9 cellular contexts compared by ENCODE assay signal in the genomic region with DNA sequence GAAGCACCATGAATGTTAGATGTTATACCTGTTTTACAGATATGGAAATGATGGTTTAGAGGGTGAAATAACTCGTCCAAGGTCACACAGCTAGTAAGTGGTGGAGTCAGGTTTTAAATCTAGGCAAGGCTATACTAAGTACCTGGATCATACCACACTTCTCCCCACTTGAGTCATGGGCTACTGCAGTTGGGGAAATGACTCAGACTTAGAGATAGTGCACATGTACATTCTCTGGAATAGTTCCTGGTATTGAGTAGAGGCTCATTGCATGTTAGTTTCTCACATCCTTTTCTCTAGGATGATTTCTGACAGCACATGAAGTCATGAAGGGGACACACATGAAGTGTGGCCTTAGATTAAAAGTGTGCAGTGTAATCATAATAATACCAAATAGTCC.
DNase-seq lines count a peak whose midpoint lies in the region; ATAC-seq, FAIRE-seq and TF ChIP-seq lines count a peak whose summit lies in the region.
"Had no signal": no experiment of that assay in that cellular context is flagged by ENCODE, and none has a peak within 500 bp of the region (broad histone marks: within the 10 kb centered on the region; RNA-seq: fewer than 3 reads in every experiment).

No MANE protein-coding gene starts in this region.

- H3K9me3 ChIP-seq in CD8-positive, alpha-beta T cell (ENCODE audit: low read length) = no peaks in the 10 kb centered on the region
- no peaks in the 10 kb centered on the region for H3K9me3 ChIP-seq in left ventricle myocardium inferior (replicated peaks)

- H3K27me3 Mint-ChIP-seq in activated T-helper 17 cell treated with anti-CD3 and anti-CD28 coated beads, Interleukin-2, amount 50 U/mL, for 72 hours = peaks cover 3% of the 10 kb centered on the region
- H3K27me3 Mint-ChIP-seq in CD8-positive, alpha-beta T cell (ENCODE audit: low read depth) = no peaks in the 10 kb centered on the region
- H3K27me3 Mint-ChIP-seq: naive B cell had no signal

- H3K4me3 Mint-ChIP-seq in activated T-helper 17 cell treated with anti-CD3 and anti-CD28 coated beads, Interleukin-2, amount 50 U/mL, for 72 hours = peak overlapping the region; percentile 40
- no peak overlapping the region for H3K4me3 Mint-ChIP-seq in CD8-positive, alpha-beta T cell
- H3K4me3 Mint-ChIP-seq: naive B cell had no signal

- peaks cover 3% of the 10 kb centered on the region for H3K9me3 Mint-ChIP-seq in activated T-helper 17 cell treated with anti-CD3 and anti-CD28 coated beads, Interleukin-2, amount 50 U/mL, for 72 hours
- H3K9me3 Mint-ChIP-seq in CD8-positive, alpha-beta T cell = no peaks in the 10 kb centered on the region

- H3K36me3 ChIP-seq in CD8-positive, alpha-beta T cell (ENCODE audit: insufficient read depth, low read length) = no peaks in the 10 kb centered on the region
- H3K36me3 ChIP-seq in left ventricle myocardium inferior = no peaks in the 10 kb centered on the region

- peak; percentile 26 for DNase-seq in stimulated activated CD4-positive, alpha-beta T cell treated with anti-CD3 and anti-CD28 coated beads, Interleukin-4, amount 100 ng/mL, for 24 hours
- DNase-seq in stimulated activated CD4-positive, alpha-beta T cell treated with anti-CD3 and anti-CD28 coated beads, Interleukin-4, amount 100 ng/mL, for 1 hour = no peak
- DNase-seq in urothelium cell line (ENCODE audit: low spot score) (peak; percentile 24), left ventricle myocardium inferior (no peak), NCI-H1048 (lab: John Stamatoyannopoulos, UW) (no peak)
- no peak for DNase-seq in CD8-positive, alpha-beta T cell
- DNase-seq: naive B cell had no signal

- H3K27ac ChIP-seq in CD8-positive, alpha-beta T cell (ENCODE audit: low read depth, low read length) = no peak overlapping the region
- no peak overlapping the region for H3K27ac ChIP-seq in left ventricle myocardium inferior (replicated peaks)

- H3K4me3 ChIP-seq in CD8-positive, alpha-beta T cell (ENCODE audit: low read depth, low read length) = no peak overlapping the region
- no peak overlapping the region for H3K4me3 ChIP-seq in left ventricle myocardium inferior

- CTCF ChIA-PET in CD8-positive, alpha-beta T cell (lab: Charles Lee) = no interaction called here

- POLR2A ChIA-PET in CD8-positive, alpha-beta T cell (lab: Charles Lee) = no interaction called here

- peaks cover 41% of the 10 kb centered on the region for H3K4me1 Mint-ChIP-seq in activated T-helper 17 cell treated with anti-CD3 and anti-CD28 coated beads, Interleukin-2, amount 50 U/mL, for 72 hours
- H3K4me1 Mint-ChIP-seq in CD8-positive, alpha-beta T cell (ENCODE audit: low read depth) = peaks cover 7% of the 10 kb centered on the region

- no peak for FAIRE-seq in urothelium cell line (lab: Jason Lieb, UNC)

- no peak for TF ChIP-seq CTCF in CD8-positive, alpha-beta T cell (IDR thresholded peaks at IDR 0.05)
- no peak for TF ChIP-seq CTCF in left ventricle myocardium inferior (IDR thresholded peaks at IDR 0.05; ENCODE audit: borderline replicate concordance)

- H3K36me3 Mint-ChIP-seq in activated T-helper 17 cell treated with anti-CD3 and anti-CD28 coated beads, Interleukin-2, amount 50 U/mL, for 72 hours (ENCODE audit: low read depth) = no peaks in the 10 kb centered on the region
- H3K36me3 Mint-ChIP-seq in CD8-positive, alpha-beta T cell = no peaks in the 10 kb centered on the region
- H3K36me3 Mint-ChIP-seq: naive B cell had no signal

- peak overlapping the region; percentile 91 for H3K27ac Mint-ChIP-seq in activated T-helper 17 cell treated with anti-CD3 and anti-CD28 coated beads, Interleukin-2, amount 50 U/mL, for 72 hours
- no peak overlapping the region for H3K27ac Mint-ChIP-seq in CD8-positive, alpha-beta T cell
- H3K27ac Mint-ChIP-seq: naive B cell had no signal

- H3K27me3 ChIP-seq in CD8-positive, alpha-beta T cell (ENCODE audit: insufficient read depth, low read length) = no peaks in the 10 kb centered on the region
- H3K27me3 ChIP-seq in left ventricle myocardium inferior (ENCODE audit: low read depth) = peaks cover 9% of the 10 kb centered on the region

- H3K4me1 ChIP-seq in CD8-positive, alpha-beta T cell (ENCODE audit: insufficient read depth, low read length) = no peaks in the 10 kb centered on the region
- no peaks in the 10 kb centered on the region for H3K4me1 ChIP-seq in left ventricle myocardium inferior

- intact Hi-C loops in CD8-positive, alpha-beta T cell (cut with DNase I, micrococcal nuclease) = loop anchor here in 1 of 2 experiments (5.0 kb wide), 1 partner anchor 165 kb away; no protein-coding TSS in a partner anchor
- intact Hi-C loops in left ventricle myocardium inferior (cut with micrococcal nuclease) = no loop called here

- ATAC-seq in HG03103 (IDR thresholded peaks at IDR 0.05; ENCODE audit: low read depth, unreplicated experiment) = peak; percentile 91
- ATAC-seq in activated T-helper 17 cell treated with anti-CD3 and anti-CD28 coated beads, Interleukin-2, amount 50 U/mL, for 72 hours (replicated peaks) = peak; percentile 88
- no peak for ATAC-seq in CD8-positive, alpha-beta T cell

Comparison
In these comparisons a context has a peak if more than half of its experiments do, and no peak if none do; other contexts are left out.
1. DNase-seq: peak in stimulated activated CD4-positive, alpha-beta T cell treated with anti-CD3 and anti-CD28 coated beads, Interleukin-4, amount 100 ng/mL, for 24 hours (single experiment) and urothelium cell line (single experiment); none in stimulated activated CD4-positive, alpha-beta T cell treated with anti-CD3 and anti-CD28 coated beads, Interleukin-4, amount 100 ng/mL, for 1 hour (single experiment), CD8-positive, alpha-beta T cell (0 of 7), left ventricle myocardium inferior (single experiment) and NCI-H1048 (single experiment).